ENCODE assay signal across 9 cellular contexts in genomic region chrX:136711147-136711546, GRCh38.
DNase-seq lines count a peak whose midpoint lies in the region; ATAC-seq, FAIRE-seq and TF ChIP-seq lines count a peak whose summit lies in the region.
"Had no signal": no experiment of that assay in that cellular context is flagged by ENCODE, and none has a peak within 500 bp of the region (broad histone marks: within the 10 kb centered on the region; RNA-seq: fewer than 3 reads in every experiment).

No MANE protein-coding gene starts in this region.

- no peak overlapping the region for H3K27ac ChIP-seq in vagina

- no peaks in the 10 kb centered on the region for H3K27me3 ChIP-seq in BJ (ENCODE audit: control insufficient read depth, insufficient read depth, low read length)
- H3K27me3 ChIP-seq in vagina, result no peaks in the 10 kb centered on the region

- POLR2A ChIA-PET in BJ (lab: Charles Lee), result no interaction called here

- peak; percentile 55 for FAIRE-seq in RCC 7860 (lab: Jason Lieb, UNC)
- FAIRE-seq: islet of Langerhans had no signal

- CTCF ChIA-PET in BJ (lab: Yijun Ruan, JAX), result interaction anchor here (0.6 to 4.1 kb wide), 8 partner anchors 11 to 231 kb away, joined by 3 to 18 read pairs (median 3); no protein-coding TSS in a partner anchor

- H3K4me3 ChIP-seq in BJ (ENCODE audit: low read depth, low read length), result no peak overlapping the region
- H3K4me3 ChIP-seq in vagina, result no peak overlapping the region

- no peaks in the 10 kb centered on the region for H3K9me3 ChIP-seq in vagina

- DNase-seq in BJ (ENCODE audit: low read depth) (no peak), RCC 7860 (ENCODE audit: low spot score) (peak; percentile 33), myocyte (ENCODE audit: low read depth) (peak; percentile 40), mucosa of gallbladder (ENCODE audit: low spot score) (no peak), vagina (ENCODE audit: extremely low spot score in 2 of 2) (no peak)
- DNase-seq in NK-92 treated with Interleukin-12 subunit alpha and Interleukin-12 subunit beta, amount 100 ng/mL, for 24 hours (lab: John Stamatoyannopoulos, UW), result no peak

- TF ChIP-seq CTCF in BJ (IDR thresholded peaks at IDR 0.05; ENCODE audit: insufficient read depth, low read depth, low read length) (peak; percentile 52), vagina (IDR thresholded peaks at IDR 0.05) (peak in 1 of 3 experiments; percentile 19)

- no peak overlapping the region for H3K4me3 Mint-ChIP-seq in dendritic cell treated with granulocyte-macrophage colony-stimulating factor and Interleukin-4, amounts not matched to agents 40 ng/mL and 50 ng/mL, for 4 days

- no peaks in the 10 kb centered on the region for H3K4me1 ChIP-seq in vagina

- H3K27me3 Mint-ChIP-seq in dendritic cell treated with granulocyte-macrophage colony-stimulating factor and Interleukin-4, amounts not matched to agents 40 ng/mL and 50 ng/mL, for 4 days, result no peaks in the 10 kb centered on the region

- no peak for TF ChIP-seq POLR2A in vagina (IDR thresholded peaks at IDR 0.05)

- H3K9me3 Mint-ChIP-seq in dendritic cell treated with granulocyte-macrophage colony-stimulating factor and Interleukin-4, amounts not matched to agents 40 ng/mL and 50 ng/mL, for 4 days, result no peaks in the 10 kb centered on the region

- H3K27ac Mint-ChIP-seq in dendritic cell treated with granulocyte-macrophage colony-stimulating factor and Interleukin-4, amounts not matched to agents 40 ng/mL and 50 ng/mL, for 4 days, result peak overlapping the region; percentile 88

- intact Hi-C loops in dendritic cell treated with granulocyte-macrophage colony-stimulating factor and Interleukin-4, amounts not matched to agents 40 ng/mL and 50 ng/mL, for 4 days (cut with micrococcal nuclease), result loop anchor here (2.0 to 10.0 kb wide), 4 partner anchors 64 to 214 kb away; no protein-coding TSS in a partner anchor
- intact Hi-C loops in vagina (cut with DNase I), result no loop called here

- ATAC-seq in GM18502 (IDR thresholded peaks at IDR 0.05; ENCODE audit: poor library complexity, unreplicated experiment), result peak; percentile 35

- H3K36me3 Mint-ChIP-seq in dendritic cell treated with granulocyte-macrophage colony-stimulating factor and Interleukin-4, amounts not matched to agents 40 ng/mL and 50 ng/mL, for 4 days (ENCODE audit: low read depth), result peaks cover 22% of the 10 kb centered on the region

- H3K36me3 ChIP-seq in BJ (ENCODE audit: control insufficient read depth, insufficient read depth, low read length) (no peaks in the 10 kb centered on the region), vagina (no peaks in the 10 kb centered on the region)

- peaks cover 24% of the 10 kb centered on the region for H3K4me1 Mint-ChIP-seq in dendritic cell treated with granulocyte-macrophage colony-stimulating factor and Interleukin-4, amounts not matched to agents 40 ng/mL and 50 ng/mL, for 4 days (ENCODE audit: low read depth)

Comparison
In these comparisons a context has a peak if more than half of its experiments do, and no peak if none do; other contexts are left out.
1. DNase-seq: peak in RCC 7860 (single experiment) and myocyte (single experiment); none in BJ (single experiment), mucosa of gallbladder (single experiment), vagina (0 of 2) and NK-92 treated with Interleukin-12 subunit alpha and Interleukin-12 subunit beta, amount 100 ng/mL, for 24 hours (single experiment).